12 cellular contexts compared by ENCODE assay signal in genomic region chr13:111282425-111282824, GRCh38. TPM values are rescaled to one million over a fixed set of nuclear protein-coding genes. Genes with fewer than 3 reads are reported as not detected.
DNase-seq lines count a peak whose midpoint lies in the region; ATAC-seq and TF ChIP-seq lines count a peak whose summit lies in the region.
"Had no signal": no experiment of that assay in that cellular context is flagged by ENCODE, and none has a peak within 500 bp of the region (broad histone marks: within the 10 kb centered on the region; RNA-seq: fewer than 3 reads in every experiment).

No MANE protein-coding gene starts in this region.

- H3K4me3 Mint-ChIP-seq in osteocyte (ENCODE audit: unreplicated experiment) = no peak overlapping the region

- H3K36me3 ChIP-seq in heart left ventricle (peaks cover 0 to 91% (median 82%) of the 10 kb centered on the region in 9 donors), vagina (peaks cover 0 to 46% of the 10 kb centered on the region in 2 donors)

- H3K4me1 Mint-ChIP-seq in osteocyte (ENCODE audit: unreplicated experiment) = peaks cover 37% of the 10 kb centered on the region

- H3K4me1 ChIP-seq in heart left ventricle (peaks cover 11 to 57% (median 40%) of the 10 kb centered on the region in 12 donors), vagina (peaks cover 33% of the 10 kb centered on the region)

- no peaks in the 10 kb centered on the region for H3K27me3 ChIP-seq in heart left ventricle
- no peaks in the 10 kb centered on the region for H3K27me3 ChIP-seq in vagina

- H3K9me3 ChIP-seq in heart left ventricle (no peaks in the 10 kb centered on the region), vagina (no peaks in the 10 kb centered on the region)

- WGBS in heart left ventricle, 4 donors = 44 to 50% (median 46%) methylated on average over 5 of the region's 5 CpGs

- no peaks in the 10 kb centered on the region for H3K9me3 Mint-ChIP-seq in osteocyte (ENCODE audit: unreplicated experiment)
- H3K9me3 Mint-ChIP-seq: activated T-helper 2 cell treated with anti-CD3 and anti-CD28 coated beads, Interferon-gamma antibody, Interleukin-2, Interleukin-4, amounts not matched to agents 10 μg/mL and 5 μg/mL and 100 μg/mL, durations not matched to agents 14 hours and 24 hours and 36 hours had no signal

- H3K27ac ChIP-seq in heart left ventricle = peak overlapping the region; percentile 43 to 83 (median 72)
- H3K27ac ChIP-seq in vagina = peak overlapping the region; percentile 81

- peaks cover 54% of the 10 kb centered on the region for H3K36me3 Mint-ChIP-seq in osteocyte (ENCODE audit: unreplicated experiment)

- H3K4me3 ChIP-seq in heart left ventricle (no peak overlapping the region), vagina (no peak overlapping the region)

- intact Hi-C loops in heart left ventricle (cut with DNase I) (loop anchor here in 2 of 10 donors (5.0 to 10.0 kb wide), 3 partner anchors 35 to 218 kb away; no protein-coding TSS in a partner anchor), cardiac septum (cut with DNase I) (loop anchor here (5.0 kb wide), 2 partner anchors 35 to 130 kb away; no protein-coding TSS in a partner anchor), vagina (cut with DNase I) (no loop called here)

- no peaks in the 10 kb centered on the region for H3K27me3 Mint-ChIP-seq in osteocyte (ENCODE audit: unreplicated experiment)

- no peak for TF ChIP-seq CTCF in heart left ventricle (IDR thresholded peaks at IDR 0.05)
- no peak for TF ChIP-seq CTCF in osteocyte (IDR thresholded peaks at IDR 0.05)
- TF ChIP-seq CTCF in vagina (IDR thresholded peaks at IDR 0.05) = no peak

- peak overlapping the region; percentile 96 for H3K27ac Mint-ChIP-seq in osteocyte (ENCODE audit: unreplicated experiment)
- H3K27ac Mint-ChIP-seq: activated T-helper 2 cell treated with anti-CD3 and anti-CD28 coated beads, Interferon-gamma antibody, Interleukin-2, Interleukin-4, amounts not matched to agents 10 μg/mL and 5 μg/mL and 100 μg/mL, durations not matched to agents 14 hours and 24 hours and 36 hours had no signal

- peak in 3 of 4 donors; percentile 34 to 44 (median 43) for ATAC-seq in heart left ventricle
- ATAC-seq in esophagus mucosa = peak; percentile 75
- no peak for ATAC-seq in GM19328 (IDR thresholded peaks at IDR 0.05; ENCODE audit: unreplicated experiment)

- no peak for DNase-seq in heart left ventricle
- DNase-seq in cardiac septum (ENCODE audit: low spot score) = no peak
- DNase-seq in osteocyte (ENCODE audit: extremely low spot score, unreplicated experiment) = no peak
- no peak for DNase-seq in vagina (ENCODE audit: extremely low spot score in 2 of 2)
- no peak for DNase-seq in HCEC 1CT
- no peak for DNase-seq in activated CD8-positive, alpha-beta memory T cell treated with anti-CD3 and anti-CD28 coated beads, Interleukin-2, amount 50 U/mL, for 4 hours
- DNase-seq: ACHN; activated CD4-positive, alpha-beta T cell treated with anti-CD3 and anti-CD28 coated beads, Interleukin-2, amount 50 U/mL, for 1 hour; NCI-H2227 treated with DMSO at 0.1 percent for 48 hours had no signal

- no peak for TF ChIP-seq POLR2A in heart left ventricle (IDR thresholded peaks at IDR 0.05)
- TF ChIP-seq POLR2A in vagina (IDR thresholded peaks at IDR 0.05) = no peak

RNA-seq across cellular contexts. Expression of gene TEX29, which starts 38.0 kb away (rescaled TPM):
- total RNA-seq in heart left ventricle (under 1 TPM in 3 of 9 donors, not detected in 6; 0.35 to 0.43 (median 0.35) TPM), cardiac septum (0.70 TPM), esophagus mucosa (not detected), osteocyte (1.9 TPM in 1 of 2 replicates, not detected in the other), vagina (2.9 TPM)
- under 1 TPM; 0.15 to 0.57 TPM for polyA plus RNA-seq in heart left ventricle
